ENCODE assay signal across 7 cellular contexts in genomic region chr7:134613623-134614347, GRCh38. TPM values are rescaled to one million over a fixed set of nuclear protein-coding genes. Genes with fewer than 3 reads are reported as not detected.
DNase-seq lines count a peak whose midpoint lies in the region; ATAC-seq and TF ChIP-seq lines count a peak whose summit lies in the region.

No MANE protein-coding gene starts in this region.

- H3K4me1 ChIP-seq in HEK293 (ENCODE audit: control insufficient read depth, insufficient read depth, low read length) (no peaks in the 10 kb centered on the region), SJSA1 (replicated peaks) (peaks cover 24% of the 10 kb centered on the region), smooth muscle cell (ENCODE audit: low read depth) (no peaks in the 10 kb centered on the region), prostate gland (replicated peaks) (no peaks in the 10 kb centered on the region)

- WGBS in smooth muscle cell (ENCODE audit: low lambda C conversion rate) = 50% methylated on average over 3 of the region's 3 CpGs
- 11% methylated on average over 3 of the region's 3 CpGs for WGBS in prostate gland

- no peak overlapping the region for H3K4me3 Mint-ChIP-seq in WTC11

- no peaks in the 10 kb centered on the region for H3K36me3 Mint-ChIP-seq in WTC11

- H4K20me1 ChIP-seq in smooth muscle cell (ENCODE audit: low read depth) = no peaks in the 10 kb centered on the region

- H3K27ac Mint-ChIP-seq in WTC11 = no peak overlapping the region

- H3K79me2 ChIP-seq in smooth muscle cell (ENCODE audit: low read depth) = no peaks in the 10 kb centered on the region

- H3K27ac ChIP-seq in HEK293 (ENCODE audit: extremely low read depth, low read depth, low read length) (no peak overlapping the region), SJSA1 (peak overlapping the region; percentile 60), smooth muscle cell (ENCODE audit: low read depth) (peak overlapping the region; percentile 59), prostate gland (no peak overlapping the region)

- H3K27me3 ChIP-seq in SJSA1 (replicated peaks) (no peaks in the 10 kb centered on the region), smooth muscle cell (ENCODE audit: low read depth) (no peaks in the 10 kb centered on the region), prostate gland (replicated peaks; ENCODE audit: insufficient read depth) (no peaks in the 10 kb centered on the region)

- POLR2A ChIA-PET in HEK293 (lab: Yijun Ruan, JAX) = no interaction called here
- POLR2A ChIA-PET in WTC11 (lab: Charles Lee) = no interaction called here

- TF ChIP-seq POLR2A in prostate gland (IDR thresholded peaks at IDR 0.05) = no peak

- CTCF ChIA-PET in HEK293 (lab: Yijun Ruan, JAX) (no interaction called here), WTC11 (lab: Charles Lee) (interaction anchor here (1.2 kb wide), 1 partner anchor 181 kb away, joined by 3 read pairs; no protein-coding TSS in a partner anchor)

- DNase-seq in SJSA1 (ENCODE audit: low read depth in 1 of 2, low spot score in 2 of 2) (peak; percentile 72 to 89), fibroblast of the aortic adventitia (ENCODE audit: low read depth) (peak; percentile 100), smooth muscle cell (lab: John Stamatoyannopoulos, UW; ENCODE audit: unreplicated experiment) (no peak), WTC11 (ENCODE audit: low spot score) (no peak), prostate gland (ENCODE audit: low spot score) (no peak)

- no peaks in the 10 kb centered on the region for H3K4me1 Mint-ChIP-seq in WTC11

- ATAC-seq in WTC11 = no peak
- no peak for ATAC-seq in HG02798 (IDR thresholded peaks at IDR 0.05; ENCODE audit: poor library complexity, unreplicated experiment)

- H3K36me3 ChIP-seq in HEK293 (ENCODE audit: control insufficient read depth in 2 of 2, insufficient read depth in 1 of 2, low read length in 2 of 2) = no peaks in the 10 kb centered on the region
- H3K36me3 ChIP-seq in SJSA1 = no peaks in the 10 kb centered on the region
- H3K36me3 ChIP-seq in smooth muscle cell (ENCODE audit: low read depth) = no peaks in the 10 kb centered on the region
- H3K36me3 ChIP-seq in prostate gland = no peaks in the 10 kb centered on the region

- H2AFZ ChIP-seq in smooth muscle cell (ENCODE audit: low read depth) = peak overlapping the region; percentile 12

- no peak overlapping the region for H3K4me2 ChIP-seq in smooth muscle cell

- H3K9ac ChIP-seq in smooth muscle cell (ENCODE audit: low read depth) = no peak overlapping the region

- no peaks in the 10 kb centered on the region for H3F3A ChIP-seq in smooth muscle cell (ENCODE audit: low read depth)

- H3K9me3 ChIP-seq in HEK293 (ENCODE audit: control insufficient read depth, insufficient read depth, low read depth, low read length) (no peaks in the 10 kb centered on the region), SJSA1 (replicated peaks) (no peaks in the 10 kb centered on the region), smooth muscle cell (replicated peaks; ENCODE audit: low read depth) (no peaks in the 10 kb centered on the region), prostate gland (no peaks in the 10 kb centered on the region)

- peaks cover 4% of the 10 kb centered on the region; the same call in 1 of the 2 replicates for H3K9me3 Mint-ChIP-seq in WTC11

- TF ChIP-seq CTCF in HEK293 (tag by site-specific recombination; IDR thresholded peaks at IDR 0.05) = no peak
- TF ChIP-seq CTCF in fibroblast of the aortic adventitia (IDR thresholded peaks at IDR 0.05; ENCODE audit: insufficient read depth, low read length) = no peak
- TF ChIP-seq CTCF in smooth muscle cell (IDR thresholded peaks at IDR 0.05; ENCODE audit: borderline replicate concordance, insufficient read depth, poor library complexity, severe bottlenecking) = no peak
- TF ChIP-seq CTCF in WTC11 (IDR thresholded peaks at IDR 0.05) = no peak
- TF ChIP-seq CTCF in prostate gland (IDR thresholded peaks at IDR 0.05) = no peak

- intact Hi-C loops in prostate gland (cut with DNase I) = no loop called here

- H3K4me3 ChIP-seq in HEK293 (ENCODE audit: low read depth, low read length) (no peak overlapping the region), SJSA1 (no peak overlapping the region), fibroblast of the aortic adventitia (ENCODE audit: low read depth, low read length) (no peak overlapping the region), smooth muscle cell (no peak overlapping the region), prostate gland (no peak overlapping the region)

- H3K27me3 Mint-ChIP-seq in WTC11 (ENCODE audit: low read depth) = peaks cover 20% of the 10 kb centered on the region

TF ChIP-seq in HEK293, 187 proteins besides CTCF, POLR2A, EP300 and RAD21:
- TF ChIP-seq SCRT2 (tag by site-specific recombination; IDR thresholded peaks at IDR 0.05) (peak; percentile 73), ZNF529 (tag by site-specific recombination; IDR thresholded peaks at IDR 0.05; ENCODE audit: insufficient replicate concordance) (no peak), REPIN1 (tag by site-specific recombination; IDR thresholded peaks at IDR 0.05; ENCODE audit: low read depth) (no peak), ZNF391 (tag by site-specific recombination; IDR thresholded peaks at IDR 0.05; ENCODE audit: borderline replicate concordance, low read depth) (no peak)

TF ChIP-seq in WTC11, 78 proteins besides CTCF, POLR2A, EP300 and RAD21:
- TF ChIP-seq HMGA2 (CRISPR knock-in tag; IDR thresholded peaks at IDR 0.05) = no peak
- TF ChIP-seq, protein P1, sequence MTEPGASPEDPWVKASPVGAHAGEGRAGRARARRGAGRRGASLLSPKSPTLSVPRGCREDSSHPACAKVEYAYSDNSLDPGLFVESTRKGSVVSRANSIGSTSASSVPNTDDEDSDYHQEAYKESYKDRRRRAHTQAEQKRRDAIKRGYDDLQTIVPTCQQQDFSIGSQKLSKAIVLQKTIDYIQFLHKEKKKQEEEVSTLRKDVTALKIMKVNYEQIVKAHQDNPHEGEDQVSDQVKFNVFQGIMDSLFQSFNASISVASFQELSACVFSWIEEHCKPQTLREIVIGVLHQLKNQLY (CRISPR knock-in tag; IDR thresholded peaks at IDR 0.05) = no peak
- TF ChIP-seq ZNF121 (CRISPR knock-in tag; IDR thresholded peaks at IDR 0.05) = no peak
- TF ChIP-seq ESRRA (CRISPR knock-in tag; IDR thresholded peaks at IDR 0.05; ENCODE audit: borderline replicate concordance) = no peak
- TF ChIP-seq GABPB1 (CRISPR knock-in tag; IDR thresholded peaks at IDR 0.05) = no peak

RNA-seq across cellular contexts. Expression of gene BPGM, which starts 32.9 kb away (rescaled TPM):
- total RNA-seq in SJSA1 (2014; rRNA removed; shearing (Covaris generic)) = 43.7 and 45.4 TPM in 2 replicates
- 20.0 and 52.4 TPM in 2 replicates for total RNA-seq in fibroblast of the aortic adventitia (ENCODE audit: low replicate concordance)
- 65.1 and 73.2 TPM in 2 replicates for total RNA-seq in smooth muscle cell
- polyA plus RNA-seq in smooth muscle cell = 53.8 and 76.9 TPM in 2 replicates
- 12.5 to 15.6 TPM (median 14.6 TPM) in 3 replicates for total RNA-seq in WTC11 (2021)
- 10 to 100 TPM; 18.3 to 18.7 TPM for total RNA-seq in prostate gland

Comparison
In these comparisons a context has a peak if more than half of its experiments do, and no peak if none do; other contexts are left out.
1. H3K27ac ChIP-seq: peak in SJSA1 (single experiment) and smooth muscle cell (single experiment); none in HEK293 (single experiment) and prostate gland (0 of 2).
2. DNase-seq: peak in SJSA1 (2 of 2) and fibroblast of the aortic adventitia (single experiment); none in smooth muscle cell (single experiment), WTC11 (single experiment) and prostate gland (single experiment).